17 cellular contexts compared by ENCODE assay signal in genomic region chr7:4239991-4240812, GRCh38.
"Had no signal": no experiment of that assay in that cellular context is flagged by ENCODE, and none has a peak within 500 bp of the region (broad histone marks: within the 10 kb centered on the region; RNA-seq: fewer than 3 reads in every experiment).

No MANE protein-coding gene starts in this region.

- H3K4me3 ChIP-seq: dorsolateral prefrontal cortex, esophagus muscularis mucosa, mucosa of descending colon, testis had no signal

- DNase-seq: activated CD4-positive, alpha-beta T cell treated with anti-CD3 and anti-CD28 coated beads, Interleukin-2, amount 10 ng/mL, durations not matched to agents 7 days and 5 days; activated CD4-positive, CD25-positive, alpha-beta regulatory T cell; activated gamma-delta T cell; activated naive CD8-positive, alpha-beta T cell treated with anti-CD3 and anti-CD28 coated beads, Interleukin-2, amount 10 ng/mL, durations not matched to agents 7 days and 5 days; activated T-cell treated with anti-CD3 and anti-CD28 coated beads, Interleukin-2, amount 50 U/mL, for 1 hour; anterior cingulate cortex; mammary epithelial cell; mucosa of descending colon; naive thymus-derived CD8-positive, alpha-beta T cell; stimulated activated CD4-positive, alpha-beta T cell treated with anti-CD3 and anti-CD28 coated beads, Interleukin-4, amount 100 ng/mL, for 4 hours; stimulated activated naive CD8-positive, alpha-beta T cell treated with anti-CD3 and anti-CD28 coated beads, Interleukin-15, amount 100 ng/mL, for 72 hours; testis had no signal

- H3K27ac ChIP-seq: dorsolateral prefrontal cortex, esophagus muscularis mucosa, testis had no signal

- H3K27me3 Mint-ChIP-seq: activated CD4-positive, alpha-beta T cell treated with anti-CD3 and anti-CD28 coated beads, Interleukin-2, amount 10 ng/mL, durations not matched to agents 7 days and 5 days; stimulated activated naive CD8-positive, alpha-beta T cell treated with anti-CD3 and anti-CD28 coated beads, Interleukin-15, amount 100 ng/mL, for 72 hours had no signal

- H3K27ac Mint-ChIP-seq: activated CD4-positive, alpha-beta T cell treated with anti-CD3 and anti-CD28 coated beads, Interleukin-2, amount 10 ng/mL, durations not matched to agents 7 days and 5 days; activated naive CD8-positive, alpha-beta T cell treated with anti-CD3 and anti-CD28 coated beads, Interleukin-2, amount 10 ng/mL, durations not matched to agents 7 days and 5 days; T-helper 1 cell treated with Interleukin-12 subunit alpha and Interleukin-12 subunit beta and Interleukin-4 antibody, amounts not matched to agents 30 μg/mL and 1 μg/mL, for 36 hours had no signal

- H3K4me1 ChIP-seq: esophagus muscularis mucosa, testis had no signal

- ATAC-seq: mucosa of descending colon; naive thymus-derived CD8-positive, alpha-beta T cell; stimulated activated naive CD8-positive, alpha-beta T cell treated with anti-CD3 and anti-CD28 coated beads, Interleukin-15, amount 100 ng/mL, for 72 hours had no signal

- FAIRE-seq: endometrium, TTC549 had no signal

- H3K36me3 Mint-ChIP-seq: activated naive CD8-positive, alpha-beta T cell treated with anti-CD3 and anti-CD28 coated beads, Interleukin-2, amount 10 ng/mL, durations not matched to agents 7 days and 5 days; naive thymus-derived CD8-positive, alpha-beta T cell had no signal

- H3K27me3 ChIP-seq: dorsolateral prefrontal cortex, esophagus muscularis mucosa, testis had no signal

- H3K4me3 Mint-ChIP-seq: activated CD4-positive, alpha-beta T cell treated with anti-CD3 and anti-CD28 coated beads, Interleukin-2, amount 10 ng/mL, durations not matched to agents 7 days and 5 days; activated naive CD8-positive, alpha-beta T cell treated with anti-CD3 and anti-CD28 coated beads, Interleukin-2, amount 10 ng/mL, durations not matched to agents 7 days and 5 days; T-helper 1 cell treated with Interleukin-12 subunit alpha and Interleukin-12 subunit beta and Interleukin-4 antibody, amounts not matched to agents 30 μg/mL and 1 μg/mL, for 36 hours had no signal

- H3K9me3 ChIP-seq: mucosa of descending colon, testis had no signal
